1 cellular context compared by ENCODE assay signal in the genomic region with DNA sequence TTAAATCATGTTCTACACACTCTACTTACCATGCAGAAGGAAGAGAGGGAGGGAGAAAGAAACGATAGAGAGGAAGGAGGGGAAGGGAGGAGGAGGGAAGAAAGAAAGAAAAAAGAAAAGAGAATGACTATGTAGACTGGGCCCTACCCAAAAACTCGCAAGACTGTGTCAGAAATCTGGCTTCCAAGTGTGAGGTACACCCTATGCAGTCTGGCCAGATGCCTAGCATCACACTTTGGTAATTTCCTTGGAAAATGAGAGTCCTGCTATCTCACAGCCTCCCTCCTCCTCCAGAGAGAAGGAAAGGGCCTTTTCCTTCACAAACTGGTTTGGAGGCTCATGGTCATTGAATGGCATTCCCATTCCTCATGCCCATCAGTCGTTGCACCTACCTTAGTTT.
TF ChIP-seq lines count a peak whose summit lies in the region.

No MANE protein-coding gene starts in this region.

TF ChIP-seq in IMR-90, 13 proteins besides CTCF, POLR2A, EP300 and RAD21 (continued from another document):
- TF ChIP-seq, protein P1, sequence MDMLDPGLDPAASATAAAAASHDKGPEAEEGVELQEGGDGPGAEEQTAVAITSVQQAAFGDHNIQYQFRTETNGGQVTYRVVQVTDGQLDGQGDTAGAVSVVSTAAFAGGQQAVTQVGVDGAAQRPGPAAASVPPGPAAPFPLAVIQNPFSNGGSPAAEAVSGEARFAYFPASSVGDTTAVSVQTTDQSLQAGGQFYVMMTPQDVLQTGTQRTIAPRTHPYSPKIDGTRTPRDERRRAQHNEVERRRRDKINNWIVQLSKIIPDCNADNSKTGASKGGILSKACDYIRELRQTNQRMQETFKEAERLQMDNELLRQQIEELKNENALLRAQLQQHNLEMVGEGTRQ (IDR thresholded peaks at IDR 0.05; ENCODE audit: low read depth, low read length): no peak
- TF ChIP-seq SMC3 (IDR thresholded peaks at IDR 0.05; ENCODE audit: low read depth, low read length) (no peak), BHLHE40 (IDR thresholded peaks at IDR 0.05; ENCODE audit: low read depth, low read length) (no peak), FOS (IDR thresholded peaks at IDR 0.05; ENCODE audit: low read depth, low read length) (no peak), CEBPB (IDR thresholded peaks at IDR 0.05; ENCODE audit: low read depth, low read length) (no peak)
